In genomic region chr1:184153731-184154130, GRCh38 we compare ENCODE assay signal across 19 cellular contexts.
"Had no signal": no experiment of that assay in that cellular context is flagged by ENCODE, and none has a peak within 500 bp of the region (broad histone marks: within the 10 kb centered on the region; RNA-seq: fewer than 3 reads in every experiment).

No MANE protein-coding gene starts in this region.

- H3K27ac Mint-ChIP-seq: activated CD8-positive, alpha-beta memory T cell treated with anti-CD3 and anti-CD28 coated beads, Interleukin-2, amount 10 ng/mL, durations not matched to agents 7 days and 5 days; activated naive CD8-positive, alpha-beta T cell treated with anti-CD3 and anti-CD28 coated beads, Interleukin-2, amount 10 ng/mL, durations not matched to agents 7 days and 5 days; activated T-cell treated with anti-CD3 and anti-CD28 coated beads, Interleukin-2, amount 50 U/mL, for 24 hours had no signal

- ATAC-seq: activated CD8-positive, alpha-beta memory T cell treated with anti-CD3 and anti-CD28 coated beads, Interleukin-2, amount 10 ng/mL, durations not matched to agents 7 days and 5 days; mucosa of descending colon; naive thymus-derived CD8-positive, alpha-beta T cell had no signal

- FAIRE-seq: endometrium, keratinocyte had no signal

- H3K4me3 Mint-ChIP-seq: activated CD8-positive, alpha-beta memory T cell treated with anti-CD3 and anti-CD28 coated beads, Interleukin-2, amount 10 ng/mL, durations not matched to agents 7 days and 5 days; activated naive CD8-positive, alpha-beta T cell treated with anti-CD3 and anti-CD28 coated beads, Interleukin-2, amount 10 ng/mL, durations not matched to agents 7 days and 5 days had no signal

- H3K9me3 ChIP-seq: breast epithelium, esophagus squamous epithelium, mucosa of descending colon, stomach, thyroid gland had no signal

- H3K27me3 ChIP-seq: breast epithelium, esophagus squamous epithelium, stomach, thyroid gland had no signal

- H3K9me3 Mint-ChIP-seq: activated naive CD8-positive, alpha-beta T cell treated with anti-CD3 and anti-CD28 coated beads, Interleukin-2, amount 10 ng/mL, durations not matched to agents 7 days and 5 days; activated T-cell treated with anti-CD3 and anti-CD28 coated beads, Interleukin-2, amount 50 U/mL, for 24 hours; naive thymus-derived CD8-positive, alpha-beta T cell had no signal

- DNase-seq: activated CD4-positive, alpha-beta T cell treated with anti-CD3 and anti-CD28 coated beads for 1 hour; activated CD4-positive, alpha-beta T cell treated with anti-CD3 and anti-CD28 coated beads, Interleukin-2, amount 50 U/mL, for 48 hours; activated CD8-positive, alpha-beta memory T cell treated with anti-CD3 and anti-CD28 coated beads, Interleukin-2, amount 10 ng/mL, durations not matched to agents 7 days and 5 days; activated gamma-delta T cell; activated naive CD8-positive, alpha-beta T cell treated with anti-CD3 and anti-CD28 coated beads, Interleukin-2, amount 10 ng/mL, durations not matched to agents 7 days and 5 days; activated T-cell treated with anti-CD3 and anti-CD28 coated beads, Interleukin-2, amount 50 U/mL, for 24 hours; aorta; esophagus squamous epithelium; foreskin melanocyte; mucosa of descending colon; naive thymus-derived CD8-positive, alpha-beta T cell; stimulated activated CD4-positive, alpha-beta T cell treated with anti-CD3 and anti-CD28 coated beads, Interleukin-15, amount 100 ng/mL, for 24 hours; stimulated activated CD4-positive, alpha-beta T cell treated with anti-CD3 and anti-CD28 coated beads, Interleukin-4, amount 100 ng/mL, for 4 hours; stomach; T-helper 9 cell had no signal

- H3K36me3 ChIP-seq: breast epithelium, esophagus squamous epithelium, stomach, thyroid gland had no signal

- H3K4me3 ChIP-seq: mucosa of descending colon had no signal
